Comparison of ENCODE assay signal across 20 cellular contexts in the genomic region with DNA sequence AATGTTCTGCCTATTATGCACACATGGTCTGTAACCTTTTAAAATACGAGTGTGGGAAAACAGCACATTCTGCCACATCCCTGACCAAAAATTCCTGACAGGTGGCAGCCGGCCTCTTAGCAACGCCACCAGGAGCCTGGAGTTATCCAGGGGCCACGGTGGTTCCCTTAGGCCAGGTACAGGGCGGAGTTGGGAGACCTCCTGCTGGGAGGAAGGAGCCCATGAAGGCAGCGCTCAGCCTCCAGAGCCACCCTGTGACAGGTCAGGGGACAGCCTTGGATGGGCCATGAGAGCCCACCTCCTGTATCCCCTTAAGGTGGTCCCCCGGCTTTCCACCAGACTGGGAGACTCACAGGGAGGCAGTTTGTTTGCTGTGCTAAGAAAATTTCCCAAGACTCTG. TPM values are rescaled to one million over a fixed set of nuclear protein-coding genes. Genes with fewer than 3 reads are reported as not detected.
"Had no signal": no experiment of that assay in that cellular context is flagged by ENCODE, and none has a peak within 500 bp of the region (broad histone marks: within the 10 kb centered on the region; RNA-seq: fewer than 3 reads in every experiment).

No MANE protein-coding gene starts in this region.

- H3K4me3 Mint-ChIP-seq: activated CD4-positive, alpha-beta memory T cell treated with anti-CD3 and anti-CD28 coated beads for 36 hours; activated naive CD4-positive, alpha-beta T cell treated with anti-CD3 and anti-CD28 coated beads for 36 hours; activated naive CD8-positive, alpha-beta T cell treated with anti-CD3 and anti-CD28 coated beads, Interleukin-2, amount 10 ng/mL, durations not matched to agents 7 days and 5 days; effector memory CD8-positive, alpha-beta T cell; natural killer cell; stimulated activated effector memory CD8-positive, alpha-beta T cell treated with anti-CD3 and anti-CD28 coated beads, Interleukin-12 subunit alpha, Interleukin-12 subunit beta, amount 100 ng/mL, for 72 hours had no signal

- H3K9me3 ChIP-seq: heart right ventricle, lower lobe of right lung, neutrophil, pancreas, right lobe of liver, upper lobe of right lung had no signal

- ATAC-seq: effector memory CD8-positive, alpha-beta T cell; heart right ventricle; left lobe of liver; natural killer cell; pancreas; stimulated activated effector memory CD8-positive, alpha-beta T cell treated with anti-CD3 and anti-CD28 coated beads, Interleukin-12 subunit alpha, Interleukin-12 subunit beta, amount 100 ng/mL, for 72 hours; upper lobe of right lung had no signal

- FAIRE-seq: kidney, pancreas, small intestine had no signal

- H3K4me1 ChIP-seq: heart right ventricle, lower lobe of right lung, pancreas, right lobe of liver had no signal

- H3K36me3 ChIP-seq: heart right ventricle, lower lobe of right lung, neutrophil, pancreas, right lobe of liver, upper lobe of right lung had no signal

- H3K27ac ChIP-seq: heart right ventricle, lower lobe of right lung, neutrophil, pancreas, right lobe of liver, upper lobe of right lung had no signal

- H3K27me3 ChIP-seq: neutrophil, pancreas, right lobe of liver, upper lobe of right lung had no signal

- H3K36me3 Mint-ChIP-seq: activated CD4-positive, alpha-beta memory T cell treated with anti-CD3 and anti-CD28 coated beads for 36 hours; activated naive CD8-positive, alpha-beta T cell treated with anti-CD3 and anti-CD28 coated beads, Interleukin-2, amount 10 ng/mL, durations not matched to agents 7 days and 5 days; natural killer cell; stimulated activated effector memory CD8-positive, alpha-beta T cell treated with anti-CD3 and anti-CD28 coated beads, Interleukin-12 subunit alpha, Interleukin-12 subunit beta, amount 100 ng/mL, for 72 hours had no signal

- H3K4me1 Mint-ChIP-seq: activated naive CD8-positive, alpha-beta T cell treated with anti-CD3 and anti-CD28 coated beads, Interleukin-2, amount 10 ng/mL, durations not matched to agents 7 days and 5 days; natural killer cell; stimulated activated effector memory CD8-positive, alpha-beta T cell treated with anti-CD3 and anti-CD28 coated beads, Interleukin-12 subunit alpha, Interleukin-12 subunit beta, amount 100 ng/mL, for 72 hours had no signal

- DNase-seq: activated CD4-positive, alpha-beta memory T cell treated with anti-CD3 and anti-CD28 coated beads for 36 hours; activated CD4-positive, alpha-beta T cell treated with anti-CD3 and anti-CD28 coated beads for 48 hours; activated naive CD4-positive, alpha-beta T cell treated with anti-CD3 and anti-CD28 coated beads for 36 hours; activated naive CD8-positive, alpha-beta T cell treated with anti-CD3 and anti-CD28 coated beads, Interleukin-2, amount 10 ng/mL, durations not matched to agents 7 days and 5 days; activated T-cell treated with anti-CD3 and anti-CD28 coated beads, Interleukin-2, amount 50 U/mL, for 48 hours; effector memory CD8-positive, alpha-beta T cell; heart right ventricle; kidney; lower lobe of right lung; midbrain; natural killer cell; pancreas; right lobe of liver; small intestine; stimulated activated CD4-positive, alpha-beta T cell treated with anti-CD3 and anti-CD28 coated beads, Interleukin-2, amount 100 ng/mL, for 24 hours; upper lobe of right lung had no signal

- H3K9me3 Mint-ChIP-seq: activated CD4-positive, alpha-beta memory T cell treated with anti-CD3 and anti-CD28 coated beads for 36 hours; activated naive CD4-positive, alpha-beta T cell treated with anti-CD3 and anti-CD28 coated beads for 36 hours; activated naive CD8-positive, alpha-beta T cell treated with anti-CD3 and anti-CD28 coated beads, Interleukin-2, amount 10 ng/mL, durations not matched to agents 7 days and 5 days; effector memory CD8-positive, alpha-beta T cell; natural killer cell; stimulated activated effector memory CD8-positive, alpha-beta T cell treated with anti-CD3 and anti-CD28 coated beads, Interleukin-12 subunit alpha, Interleukin-12 subunit beta, amount 100 ng/mL, for 72 hours had no signal

- H3K4me3 ChIP-seq: heart right ventricle, lower lobe of right lung, pancreas, right lobe of liver, upper lobe of right lung had no signal

- H3K27me3 Mint-ChIP-seq: activated CD4-positive, alpha-beta memory T cell treated with anti-CD3 and anti-CD28 coated beads for 36 hours; activated naive CD8-positive, alpha-beta T cell treated with anti-CD3 and anti-CD28 coated beads, Interleukin-2, amount 10 ng/mL, durations not matched to agents 7 days and 5 days had no signal

- H3K27ac Mint-ChIP-seq: activated CD4-positive, alpha-beta memory T cell treated with anti-CD3 and anti-CD28 coated beads for 36 hours; activated naive CD4-positive, alpha-beta T cell treated with anti-CD3 and anti-CD28 coated beads for 36 hours; activated naive CD8-positive, alpha-beta T cell treated with anti-CD3 and anti-CD28 coated beads, Interleukin-2, amount 10 ng/mL, durations not matched to agents 7 days and 5 days; effector memory CD8-positive, alpha-beta T cell; natural killer cell; stimulated activated effector memory CD8-positive, alpha-beta T cell treated with anti-CD3 and anti-CD28 coated beads, Interleukin-12 subunit alpha, Interleukin-12 subunit beta, amount 100 ng/mL, for 72 hours had no signal

RNA-seq across cellular contexts. Expression of a gene that starts 52.8 kb away (rescaled TPM):
- total RNA-seq: activated CD4-positive, alpha-beta memory T cell treated with anti-CD3 and anti-CD28 coated beads for 36 hours; activated naive CD4-positive, alpha-beta T cell treated with anti-CD3 and anti-CD28 coated beads for 36 hours; activated naive CD8-positive, alpha-beta T cell treated with anti-CD3 and anti-CD28 coated beads, Interleukin-2, amount 10 ng/mL, durations not matched to agents 7 days and 5 days; natural killer cell; T-helper 2 cell treated with Interferon-gamma antibody and Interleukin-4, amounts not matched to agents 100 ng/mL and 5 ng/mL, for 36 hours had no signal
